8 cellular contexts compared by ENCODE assay signal in the genomic region with DNA sequence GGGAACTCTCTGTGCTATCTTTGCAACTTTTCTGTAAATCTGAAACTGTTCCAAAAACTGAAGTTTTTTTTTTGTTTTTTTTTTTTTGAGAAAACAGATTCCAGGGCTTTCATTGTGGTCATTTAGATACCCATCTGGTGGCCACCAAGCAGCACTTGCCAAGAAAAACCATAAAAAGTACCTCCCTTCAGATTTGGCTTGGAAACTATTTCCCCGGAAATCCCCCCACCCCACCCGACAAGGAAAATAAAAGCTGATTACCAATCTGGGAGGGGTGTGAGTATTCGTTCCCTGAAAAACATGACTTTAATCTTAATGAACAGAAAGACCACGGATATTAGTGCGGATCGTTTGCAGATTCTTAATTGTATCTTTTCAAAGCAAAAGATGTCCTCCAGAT. TPM values are rescaled to one million over a fixed set of nuclear protein-coding genes. Genes with fewer than 3 reads are reported as not detected.
DNase-seq lines count a peak whose midpoint lies in the region; ATAC-seq and TF ChIP-seq lines count a peak whose summit lies in the region.

No MANE protein-coding gene starts in this region.

- H2AK5ac ChIP-seq in mesenchymal stem cell (ENCODE audit: low read length, severe bottlenecking) = no peak overlapping the region

- no peak overlapping the region for H3K14ac ChIP-seq in mesenchymal stem cell (ENCODE audit: low read length in 2 of 2)

- peak overlapping the region; percentile 26 for H3K9ac ChIP-seq in endocrine pancreas (ENCODE audit: control insufficient read depth, insufficient read depth, low read length)
- H3K9ac ChIP-seq in skeletal muscle tissue (ENCODE audit: low read depth in 1 of 3, low read length in 3 of 3) = peak overlapping the region in 1 of 3 donors; percentile 53
- no peak overlapping the region for H3K9ac ChIP-seq in mesenchymal stem cell (ENCODE audit: low read length)

- in situ Hi-C loops in Panc1 (cut with HindIII; ENCODE audit: low pct_unique_long_range_greater_than_20kb, low sequenced_read_pairs) = no loop called here

- H2BK15ac ChIP-seq in mesenchymal stem cell (ENCODE audit: low read depth, poor library complexity, severe bottlenecking) = no peak overlapping the region

- DNase-seq in HL-60 (ENCODE audit: low read depth in 1 of 2, low spot score in 1 of 2) (no peak), Panc1 (ENCODE audit: low read depth, low spot score) (no peak), GM10266 (ENCODE audit: extremely low spot score) (no peak), mesenchymal stem cell (no peak), hepatic stellate cell (ENCODE audit: low spot score) (no peak), DMS114 treated with DMSO at 0.1 percent for 48 hours (lab: John Stamatoyannopoulos, UW; ENCODE audit: unreplicated experiment) (no peak)

- no peak overlapping the region for H3K4me2 ChIP-seq in mesenchymal stem cell (ENCODE audit: low read length, poor library complexity, severe bottlenecking)

- H3K27me3 ChIP-seq in HL-60 (ENCODE audit: insufficient read depth, poor library complexity, severe bottlenecking) (no peaks in the 10 kb centered on the region), Panc1 (ENCODE audit: control insufficient read depth, insufficient read depth, low read length) (no peaks in the 10 kb centered on the region), endocrine pancreas (ENCODE audit: control insufficient read depth, insufficient read depth, low read length) (no peaks in the 10 kb centered on the region), skeletal muscle tissue (ENCODE audit: control insufficient read depth in 3 of 3, insufficient read depth in 3 of 3, low read length in 3 of 3) (no peaks in the 10 kb centered on the region), mesenchymal stem cell (ENCODE audit: control insufficient read depth in 1 of 2, insufficient read depth in 1 of 2, low read length in 2 of 2) (peaks cover 33 to 34% of the 10 kb centered on the region in 2 experiments)

- H2BK120ac ChIP-seq in mesenchymal stem cell (ENCODE audit: low read depth, low read length) = no peak overlapping the region

- H4K8ac ChIP-seq in mesenchymal stem cell (ENCODE audit: low read length) = no peak overlapping the region

- ATAC-seq in Panc1 = no peak

- no peak overlapping the region for H2BK12ac ChIP-seq in mesenchymal stem cell (ENCODE audit: low read length in 2 of 2)

- H3K18ac ChIP-seq in mesenchymal stem cell (ENCODE audit: low read depth in 1 of 2, low read length in 2 of 2) = no peak overlapping the region

- peak overlapping the region; percentile 61 for H3K4me3 ChIP-seq in HL-60 (replicated peaks; ENCODE audit: insufficient read depth, low read length)
- H3K4me3 ChIP-seq in Panc1 (ENCODE audit: low read depth in 2 of 2, low read length in 2 of 2) = no peak overlapping the region
- H3K4me3 ChIP-seq in endocrine pancreas (ENCODE audit: control insufficient read depth, insufficient read depth, low read length) = no peak overlapping the region
- peak overlapping the region in 2 of 3 donors; percentile 20 to 52 for H3K4me3 ChIP-seq in skeletal muscle tissue (ENCODE audit: low read length in 3 of 3)
- H3K4me3 ChIP-seq in mesenchymal stem cell (ENCODE audit: insufficient read depth in 1 of 2, low read depth in 1 of 2, low read length in 2 of 2) = no peak overlapping the region

- CTCF ChIA-PET in Panc1 (lab: Charles Lee) = interaction anchor here (0.7 kb wide), 1 partner anchor 28 kb away, joined by 10 read pairs; no protein-coding TSS in a partner anchor

- H3K27ac ChIP-seq in HL-60 (replicated peaks) (peak overlapping the region; percentile 85), Panc1 (ENCODE audit: low read length) (0 out of 2 replicates have a peak overlapping the region, but pooled peaks have one; percentile 34), skeletal muscle tissue (ENCODE audit: low read depth, low read length) (peak overlapping the region; percentile 90), mesenchymal stem cell (ENCODE audit: low read length, poor library complexity, severe bottlenecking) (no peak overlapping the region)

- H3K23ac ChIP-seq in mesenchymal stem cell (ENCODE audit: low read length in 2 of 2) = no peak overlapping the region

- POLR2A ChIA-PET in Panc1 (lab: Charles Lee) = interaction anchor here (0.6 to 0.7 kb wide), 3 partner anchors 13 to 76 kb away, joined by 6 to 13 read pairs (median 11); no protein-coding TSS in a partner anchor

- H3K79me1 ChIP-seq in mesenchymal stem cell (replicated peaks; ENCODE audit: low read length, poor library complexity, severe bottlenecking) = no peaks in the 10 kb centered on the region

- TF ChIP-seq CTCF in HL-60 (IDR thresholded peaks at IDR 0.05; ENCODE audit: insufficient read depth, low read length) (no peak), Panc1 (IDR thresholded peaks at IDR 0.05) (no peak), GM10266 (IDR thresholded peaks at IDR 0.05; ENCODE audit: control insufficient read depth, insufficient read depth, low read depth, missing control alignments) (no peak)

- no TSS peak for BruUV-seq in Panc1 (replicated peaks; lab: Mats Ljungman, UMichigan)

- WGBS in mesenchymal stem cell = 94% methylated on average over 6 of the region's 6 CpGs

- no peak overlapping the region for H4K91ac ChIP-seq in mesenchymal stem cell (ENCODE audit: low read length)

- H2BK5ac ChIP-seq in mesenchymal stem cell (ENCODE audit: low read depth, low read length, poor library complexity, severe bottlenecking) = no peak overlapping the region

- intact Hi-C loops in Panc1 (cut with micrococcal nuclease; ENCODE audit: unreplicated experiment) = no loop called here

- H3K4ac ChIP-seq in mesenchymal stem cell (ENCODE audit: low read depth in 1 of 2, low read length in 2 of 2) = no peak overlapping the region

- H3K36me3 ChIP-seq in Panc1 (ENCODE audit: control insufficient read depth, insufficient read depth, low read length) (no peaks in the 10 kb centered on the region), endocrine pancreas (ENCODE audit: control insufficient read depth, insufficient read depth, low read length) (no peaks in the 10 kb centered on the region), skeletal muscle tissue (ENCODE audit: control insufficient read depth in 3 of 3, insufficient read depth in 3 of 3, low read length in 3 of 3) (peaks cover 0 to 5% (median 4%) of the 10 kb centered on the region in 3 donors), mesenchymal stem cell (ENCODE audit: control insufficient read depth in 1 of 2, insufficient read depth in 2 of 2, low read depth in 1 of 2, low read length in 2 of 2) (no peaks in the 10 kb centered on the region)

- H3K4me1 ChIP-seq in Panc1 (ENCODE audit: control insufficient read depth, insufficient read depth, low read length) = peaks cover 21% of the 10 kb centered on the region
- no peaks in the 10 kb centered on the region for H3K4me1 ChIP-seq in endocrine pancreas (ENCODE audit: control insufficient read depth, insufficient read depth, low read length)
- peaks cover 27 to 45% (median 37%) of the 10 kb centered on the region in 3 donors for H3K4me1 ChIP-seq in skeletal muscle tissue (ENCODE audit: control insufficient read depth in 3 of 3, insufficient read depth in 3 of 3, low read length in 3 of 3)
- H3K4me1 ChIP-seq in mesenchymal stem cell (ENCODE audit: control insufficient read depth, insufficient read depth, low read depth, low read length) = peaks cover 9% of the 10 kb centered on the region

- H3K9me3 ChIP-seq in Panc1 (ENCODE audit: control insufficient read depth, insufficient read depth, low read depth, low read length) (no peaks in the 10 kb centered on the region), endocrine pancreas (ENCODE audit: control insufficient read depth, low read length) (no peaks in the 10 kb centered on the region), skeletal muscle tissue (ENCODE audit: control insufficient read depth in 3 of 3, low read length in 3 of 3) (no peaks in the 10 kb centered on the region), mesenchymal stem cell (ENCODE audit: control insufficient read depth, low read length) (peaks cover 13% of the 10 kb centered on the region)

- H2AFZ ChIP-seq in mesenchymal stem cell (ENCODE audit: low read depth, low read length) = no peak overlapping the region

RNA-seq across cellular contexts. Expression of a gene that starts 1.9 kb away (rescaled TPM):
- 10.6 TPM for total RNA-seq in Panc1 (2021; ENCODE audit: unreplicated experiment)
- 11.6 TPM for polyA plus RNA-seq in Panc1 (2012; ENCODE audit: insufficient read length)
- 3.1 TPM for total RNA-seq in skeletal muscle tissue
- polyA plus RNA-seq in mesenchymal stem cell (2013, experiment 1 of 2) = 3.8 TPM
- 3.6 TPM for polyA plus RNA-seq in mesenchymal stem cell (2013, experiment 2 of 2)

Comparison
In these comparisons a context has a peak if more than half of its experiments do, and no peak if none do; other contexts are left out.
1. H3K4me3 ChIP-seq: peak in HL-60 (single experiment) and skeletal muscle tissue (2 of 3); none in Panc1 (0 of 2), endocrine pancreas (single experiment) and mesenchymal stem cell (0 of 2).